In the genomic region with DNA sequence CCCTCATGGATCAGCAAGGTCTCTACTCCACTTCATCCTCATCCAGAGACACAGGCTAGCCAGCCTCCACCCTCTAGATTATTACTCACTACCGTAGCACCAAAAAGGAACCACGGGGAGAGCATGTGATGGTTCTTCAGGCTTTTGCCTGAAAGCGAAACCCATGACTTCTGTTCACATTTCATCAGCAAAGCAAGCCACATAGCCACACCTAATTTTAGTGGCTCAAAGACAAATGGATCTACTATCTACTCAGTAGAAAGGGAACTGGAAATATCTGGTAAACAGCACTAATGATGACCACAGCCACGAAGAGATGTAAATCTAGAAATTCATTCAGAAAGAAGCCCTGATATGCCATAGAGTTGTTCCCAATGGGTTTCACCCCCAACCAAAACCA, we compare ENCODE assay signal across 8 cellular contexts. TPM values are rescaled to one million over a fixed set of nuclear protein-coding genes. Genes with fewer than 3 reads are reported as not detected.
A peak's percentile ranks its signal among the peaks of the same experiment; 100 is the strongest.
DNase-seq lines count a peak whose midpoint lies in the region; ATAC-seq and TF ChIP-seq lines count a peak whose summit lies in the region.

No MANE protein-coding gene starts in this region.

- no peak overlapping the region for H3K4me3 ChIP-seq in CD8-positive, alpha-beta T cell (ENCODE audit: low read depth, low read length)
- H3K4me3 ChIP-seq in upper lobe of right lung, result no peak overlapping the region

- H3K9me3 ChIP-seq in CD8-positive, alpha-beta T cell (ENCODE audit: low read length), result no peaks in the 10 kb centered on the region
- no peaks in the 10 kb centered on the region for H3K9me3 ChIP-seq in upper lobe of right lung

- H3K27me3 ChIP-seq in CD8-positive, alpha-beta T cell (ENCODE audit: insufficient read depth, low read length), result no peaks in the 10 kb centered on the region
- H3K27me3 ChIP-seq in upper lobe of right lung, result no peaks in the 10 kb centered on the region

- no peaks in the 10 kb centered on the region for H3K9me3 Mint-ChIP-seq in CD8-positive, alpha-beta T cell

- peaks cover 10% of the 10 kb centered on the region for H3K36me3 Mint-ChIP-seq in CD8-positive, alpha-beta T cell

- H3K27ac ChIP-seq in CD8-positive, alpha-beta T cell (ENCODE audit: low read depth, low read length), result peak overlapping the region; percentile 24
- H3K27ac ChIP-seq in upper lobe of right lung, result peak overlapping the region; percentile 40

- no peaks in the 10 kb centered on the region for H3K36me3 ChIP-seq in CD8-positive, alpha-beta T cell (ENCODE audit: insufficient read depth, low read length)
- no peaks in the 10 kb centered on the region for H3K36me3 ChIP-seq in upper lobe of right lung

- DNase-seq in CD8-positive, alpha-beta T cell, result peak in 5 of 7 experiments; percentile 47 to 70 (median 67)
- DNase-seq in activated CD4-positive, alpha-beta T cell treated with anti-CD3 and anti-CD28 coated beads, Interleukin-2, amount 50 U/mL, for 1 hour, result peak; percentile 44
- DNase-seq in globus pallidus (ENCODE audit: low spot score) (peak; percentile 69), upper lobe of right lung (peak; percentile 44), NCI-H187 treated with DMSO at 0.1 percent for 48 hours (lab: John Stamatoyannopoulos, UW) (no peak), UCSD-AML1 (lab: John Stamatoyannopoulos, UW; ENCODE audit: unreplicated experiment) (no peak)

- intact Hi-C loops in CD8-positive, alpha-beta T cell (cut with DNase I, micrococcal nuclease), result loop anchor here in 1 of 2 experiments (5.0 kb wide), 1 partner anchor 198 kb away; no protein-coding TSS in a partner anchor
- intact Hi-C loops in upper lobe of right lung (cut with DNase I), result no loop called here

- H3K27ac Mint-ChIP-seq in CD8-positive, alpha-beta T cell, result peak overlapping the region; percentile 99

- TF ChIP-seq CTCF in CD8-positive, alpha-beta T cell (IDR thresholded peaks at IDR 0.05), result no peak
- TF ChIP-seq CTCF in upper lobe of right lung (IDR thresholded peaks at IDR 0.05), result no peak

- CTCF ChIA-PET in CD8-positive, alpha-beta T cell (lab: Charles Lee), result interaction anchor here (0.9 to 4.6 kb wide), 6 partner anchors 17 to 200 kb away, joined by 3 to 77 read pairs (median 4); no protein-coding TSS in a partner anchor

- POLR2A ChIA-PET in CD8-positive, alpha-beta T cell (lab: Charles Lee), result interaction anchor here (0.8 to 6.0 kb wide), 6 partner anchors 17 to 212 kb away, joined by 3 to 71 read pairs (median 4); a partner anchor contains a TSS

- peaks cover 69% of the 10 kb centered on the region for H3K4me1 Mint-ChIP-seq in CD8-positive, alpha-beta T cell (ENCODE audit: low read depth)

- peak; percentile 43 for ATAC-seq in CD8-positive, alpha-beta T cell
- ATAC-seq in GM21390 (IDR thresholded peaks at IDR 0.05; ENCODE audit: unreplicated experiment) (peak; percentile 69), HG03571 (IDR thresholded peaks at IDR 0.05; ENCODE audit: unreplicated experiment) (peak; percentile 62), upper lobe of right lung (peak; percentile 82)

- no peaks in the 10 kb centered on the region for H3K27me3 Mint-ChIP-seq in CD8-positive, alpha-beta T cell (ENCODE audit: low read depth)

- peak overlapping the region; percentile 55 for H3K4me3 Mint-ChIP-seq in CD8-positive, alpha-beta T cell

- peaks cover 68% of the 10 kb centered on the region for H3K4me1 ChIP-seq in CD8-positive, alpha-beta T cell (ENCODE audit: insufficient read depth, low read length)
- H3K4me1 ChIP-seq in upper lobe of right lung, result peaks cover 35% of the 10 kb centered on the region

RNA-seq across cellular contexts. Expression of a gene that starts 51.4 kb away (rescaled TPM):
- total RNA-seq in CD8-positive, alpha-beta T cell, result 10 to 100 TPM; 38.2 to 39.6 TPM
- total RNA-seq in upper lobe of right lung, result 6.2 TPM

Comparison
In these comparisons a context has a peak if more than half of its experiments do, and no peak if none do; other contexts are left out.
1. DNase-seq: peak in CD8-positive, alpha-beta T cell (5 of 7), activated CD4-positive, alpha-beta T cell treated with anti-CD3 and anti-CD28 coated beads, Interleukin-2, amount 50 U/mL, for 1 hour (single experiment), globus pallidus (single experiment) and upper lobe of right lung (single experiment); none in NCI-H187 treated with DMSO at 0.1 percent for 48 hours (single experiment) and UCSD-AML1 (single experiment).
2. Peak in every context shown above with its lines, with median percentiles within 50 percentile points of each other: ATAC-seq.